ENCODE assay signal across 10 cellular contexts in genomic region chr3:52707585-52707984, GRCh38. TPM values are rescaled to one million over a fixed set of nuclear protein-coding genes. Genes with fewer than 3 reads are reported as not detected.
A peak's percentile ranks its signal among the peaks of the same experiment; 100 is the strongest.
DNase-seq lines count a peak whose midpoint lies in the region; ATAC-seq, FAIRE-seq and TF ChIP-seq lines count a peak whose summit lies in the region.
"Had no signal": no experiment of that assay in that cellular context is flagged by ENCODE, and none has a peak within 500 bp of the region (broad histone marks: within the 10 kb centered on the region; RNA-seq: fewer than 3 reads in every experiment).

No MANE protein-coding gene starts in this region.

- peaks cover 46% of the 10 kb centered on the region for H3K4me1 ChIP-seq in MM.1S (ENCODE audit: low read length)

- no peak overlapping the region for H2AFZ ChIP-seq in MM.1S (ENCODE audit: low read length)
- H2AFZ ChIP-seq in neural cell (ENCODE audit: low read depth, low read length): no peak overlapping the region

- TF ChIP-seq RAD21 in neural cell (conservative IDR thresholded peaks at IDR 0.05): no peak

- H3K27me3 ChIP-seq in MM.1S (replicated peaks; ENCODE audit: insufficient read depth, low read length): no peaks in the 10 kb centered on the region
- H3K27me3 ChIP-seq in neural cell (ENCODE audit: insufficient read depth, low read depth, low read length): no peaks in the 10 kb centered on the region

- peak overlapping the region; percentile 49 for H3K4me3 Mint-ChIP-seq in chondrocyte (ENCODE audit: unreplicated experiment)

- no peaks in the 10 kb centered on the region for H3K27me3 Mint-ChIP-seq in chondrocyte (ENCODE audit: low read depth)

- no peak for FAIRE-seq in urothelium cell line (lab: Jason Lieb, UNC)

- intact Hi-C loops in posterior vena cava (cut with DNase I): no loop called here

- H3K36me3 ChIP-seq in MM.1S (replicated peaks; ENCODE audit: insufficient read depth, low read length) (no peaks in the 10 kb centered on the region), neural cell (ENCODE audit: insufficient read depth, low read length) (no peaks in the 10 kb centered on the region)

- H3K9me2 ChIP-seq in MM.1S (replicated peaks; ENCODE audit: insufficient read depth, low read length) (no peaks in the 10 kb centered on the region), neural cell (ENCODE audit: insufficient read depth, low read length) (no peaks in the 10 kb centered on the region)

- H3K79me2 ChIP-seq in MM.1S (ENCODE audit: low read length): peaks cover 50% of the 10 kb centered on the region
- H3K79me2 ChIP-seq in neural cell (replicated peaks; ENCODE audit: insufficient read depth, low read length): peaks cover 40% of the 10 kb centered on the region

- no peak for TF ChIP-seq CTCF in GM10266 (IDR thresholded peaks at IDR 0.05; ENCODE audit: control insufficient read depth, insufficient read depth, low read depth, missing control alignments)
- TF ChIP-seq CTCF in MM.1S (IDR thresholded peaks at IDR 0.05; ENCODE audit: low read length): no peak
- no peak for TF ChIP-seq CTCF in chondrocyte (IDR thresholded peaks at IDR 0.05)
- no peak for TF ChIP-seq CTCF in neural cell (IDR thresholded peaks at IDR 0.05; ENCODE audit: poor library complexity, severe bottlenecking)

- H3K36me3 Mint-ChIP-seq in chondrocyte (ENCODE audit: low read depth): peaks cover 4% of the 10 kb centered on the region

- H3K27ac Mint-ChIP-seq in chondrocyte (ENCODE audit: unreplicated experiment): peak overlapping the region; percentile 49

- no peaks in the 10 kb centered on the region for H3K9me3 Mint-ChIP-seq in chondrocyte (ENCODE audit: low read depth)

- H3K4me2 ChIP-seq in MM.1S (ENCODE audit: low read depth, low read length) (peak overlapping the region; percentile 98), neural cell (ENCODE audit: low read length) (peak overlapping the region; percentile 39)

- H3K4me3 ChIP-seq in MM.1S (ENCODE audit: low read length) (peak overlapping the region; percentile 98), neural cell (ENCODE audit: low read length) (peak overlapping the region; percentile 99)

- no peak for TF ChIP-seq EP300 in neural cell (conservative IDR thresholded peaks at IDR 0.05; ENCODE audit: poor library complexity, severe bottlenecking)

- H3F3A ChIP-seq in MM.1S (ENCODE audit: insufficient read depth, low read length) (peaks cover 68% of the 10 kb centered on the region), neural cell (ENCODE audit: insufficient read depth, low read length, poor library complexity, severe bottlenecking) (peaks cover 6% of the 10 kb centered on the region)

- H3K9ac ChIP-seq in MM.1S (ENCODE audit: low read length) (peak overlapping the region; percentile 99), neural cell (ENCODE audit: low read length) (no peak overlapping the region)

- H4K20me1 ChIP-seq in MM.1S (ENCODE audit: insufficient read depth, low read length): no peaks in the 10 kb centered on the region
- no peaks in the 10 kb centered on the region for H4K20me1 ChIP-seq in neural cell (ENCODE audit: insufficient read depth)

- ATAC-seq in GM18868 (IDR thresholded peaks at IDR 0.05; ENCODE audit: unreplicated experiment): no peak
- ATAC-seq: left ventricle myocardium superior had no signal

- H3K9me3 ChIP-seq in MM.1S (replicated peaks; ENCODE audit: insufficient read depth, low read length): no peaks in the 10 kb centered on the region
- H3K9me3 ChIP-seq in neural cell (ENCODE audit: low read length): no peaks in the 10 kb centered on the region

- peak; percentile 63 for DNase-seq in GM10266 (ENCODE audit: extremely low spot score)
- peak; percentile 89 for DNase-seq in MM.1S
- DNase-seq in chondrocyte (ENCODE audit: low spot score): no peak
- no peak for DNase-seq in stimulated activated naive CD4-positive, alpha-beta T cell (lab: John Stamatoyannopoulos, UW)
- no peak for DNase-seq in posterior vena cava (ENCODE audit: low spot score)
- DNase-seq in urothelium cell line (ENCODE audit: low spot score): no peak
- DNase-seq: left ventricle myocardium superior, NCI-H1436 treated with DMSO at 0.1 percent for 48 hours had no signal

- H3K27ac ChIP-seq in MM.1S (ENCODE audit: low read length) (peak overlapping the region; percentile 85), neural cell (ENCODE audit: low read length) (no peak overlapping the region)

- peaks cover 32% of the 10 kb centered on the region for H3K4me1 Mint-ChIP-seq in chondrocyte (ENCODE audit: low read depth)

TF ChIP-seq in neural cell, 6 proteins besides CTCF, POLR2A, EP300 and RAD21:
- no peak for TF ChIP-seq SMC3 (conservative IDR thresholded peaks at IDR 0.05; ENCODE audit: poor library complexity)
- no peak for TF ChIP-seq MXI1 (conservative IDR thresholded peaks at IDR 0.05; ENCODE audit: poor library complexity, severe bottlenecking)
- no peak for TF ChIP-seq TAF1 (IDR thresholded peaks at IDR 0.05; ENCODE audit: low read depth)
- TF ChIP-seq EZH2 (IDR thresholded peaks at IDR 0.05; ENCODE audit: borderline replicate concordance, insufficient read depth, low read length, poor library complexity, severe bottlenecking): no peak
- no peak for TF ChIP-seq REST (IDR thresholded peaks at IDR 0.05; ENCODE audit: borderline replicate concordance)
- TF ChIP-seq POLR2AphosphoS5 (IDR thresholded peaks at IDR 0.05): no peak

RNA-seq across cellular contexts. Expression of gene SPCS1, which starts 1.7 kb away (rescaled TPM):
- total RNA-seq in chondrocyte (106 to 135 TPM (median 110 TPM) in 3 replicates), posterior vena cava (10 to 100 TPM; 63.9 to 70.2 TPM)
- polyA plus RNA-seq in neural cell: 97.4 TPM in 2 replicates
- polyA minus RNA-seq in neural cell: 36.8 and 49.2 TPM in 2 replicates

RNA-seq across cellular contexts. Expression of gene GLT8D1, which starts 2.0 kb away (rescaled TPM):
- 90.7 to 124 TPM (median 91.2 TPM) in 3 replicates for total RNA-seq in chondrocyte
- polyA plus RNA-seq in neural cell: 177 and 182 TPM in 2 replicates
- 76.7 and 84.7 TPM in 2 replicates for polyA minus RNA-seq in neural cell
- total RNA-seq in posterior vena cava: 10 to 100 TPM; 33.5 to 55.9 TPM

RNA-seq across cellular contexts. Expression of gene GNL3, which starts 21.8 kb away (rescaled TPM):
- total RNA-seq in chondrocyte (61.5 to 91.9 TPM (median 66.4 TPM) in 3 replicates), posterior vena cava (10 to 100 TPM; 46.1 to 50.5 TPM)
- polyA plus RNA-seq in neural cell: 133 and 151 TPM in 2 replicates
- polyA minus RNA-seq in neural cell: 88.6 and 93.4 TPM in 2 replicates

RNA-seq across cellular contexts. Expression of gene PBRM1, which starts 21.9 kb away (rescaled TPM):
- 66.1 to 76.0 TPM (median 69.0 TPM) in 3 replicates for total RNA-seq in chondrocyte
- 64.4 and 66.6 TPM in 2 replicates for polyA plus RNA-seq in neural cell
- polyA minus RNA-seq in neural cell: 248 and 289 TPM in 2 replicates
- 10 to 100 TPM; 63.8 to 78.1 TPM for total RNA-seq in posterior vena cava

Comparison
In these comparisons a context has a peak if more than half of its experiments do, and no peak if none do; other contexts are left out.
1. DNase-seq: peak in GM10266 (single experiment) and MM.1S (single experiment); none in chondrocyte (single experiment), stimulated activated naive CD4-positive, alpha-beta T cell (0 of 6), posterior vena cava (single experiment) and urothelium cell line (single experiment).